In the genomic region with DNA sequence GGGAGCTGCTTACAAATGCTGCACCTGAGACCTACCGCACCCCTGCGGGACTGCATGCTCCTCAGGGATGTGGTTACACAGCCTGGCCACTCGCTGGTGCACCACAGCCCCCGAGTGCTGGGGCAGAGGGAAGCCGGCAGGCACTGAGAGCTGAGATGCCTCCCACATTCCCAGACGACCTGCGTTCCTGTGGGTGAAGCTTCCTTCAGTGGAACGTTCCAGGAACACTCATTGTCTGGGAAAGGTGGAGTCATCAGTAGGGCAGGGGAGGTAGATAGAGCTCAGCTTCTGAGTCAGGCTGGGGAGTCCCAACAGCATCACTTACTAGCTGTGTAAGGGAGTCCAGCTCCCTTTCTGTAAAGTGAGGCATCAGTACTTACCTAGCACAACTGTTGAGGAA, we compare ENCODE assay signal across 10 cellular contexts. TPM values are rescaled to one million over a fixed set of nuclear protein-coding genes. Genes with fewer than 3 reads are reported as not detected.
A peak's percentile ranks its signal among the peaks of the same experiment; 100 is the strongest.
DNase-seq lines count a peak whose midpoint lies in the region; ATAC-seq, FAIRE-seq and TF ChIP-seq lines count a peak whose summit lies in the region.
"Not testable (repeated sequence)": the region's sequence is repeated elsewhere in the genome, so short reads cannot be mapped to it uniquely, and the experiment has no call there.
"Had no signal": no experiment of that assay in that cellular context is flagged by ENCODE, and none has a peak within 500 bp of the region (broad histone marks: within the 10 kb centered on the region; RNA-seq: fewer than 3 reads in every experiment).

No MANE protein-coding gene starts in this region.

- H3K14ac ChIP-seq in trophoblast cell (ENCODE audit: low read length), result not testable (repeated sequence)

- ATAC-seq in GM23338 (peak; percentile 66), K562 (peak; percentile 50), left cardiac atrium (peak; percentile 42 to 84), lower lobe of right lung (peak; percentile 30 to 65)
- peak; percentile 21 to 57 for ATAC-seq in activated CD4-positive, CD25-positive, alpha-beta regulatory T cell treated with anti-CD3 and anti-CD28 coated beads, Interleukin-2, amount 50 U/mL, for 24 hours

- H3F3A ChIP-seq in GM23338 (replicated peaks; ENCODE audit: low read depth); PC-9 (ENCODE audit: insufficient read depth, low read depth): not testable (repeated sequence)

- H4K20me1 ChIP-seq in GM23338 (replicated peaks; ENCODE audit: insufficient read depth); PC-9 (ENCODE audit: insufficient read depth); K562 (replicated peaks; ENCODE audit: control insufficient read depth, insufficient read depth, low read length): not testable (repeated sequence)

- not testable (repeated sequence) for H3K36me3 Mint-ChIP-seq in GM23338 (ENCODE audit: low read depth)

- H4K8ac ChIP-seq in trophoblast cell (ENCODE audit: low read depth, low read length), result not testable (repeated sequence)

- TF ChIP-seq EP300 in K562 (IDR thresholded peaks at IDR 0.05; ENCODE audit: low read length), result not testable (repeated sequence)

- BruUV-seq in PC-9 (replicated peaks; lab: Mats Ljungman, UMichigan); K562 (replicated peaks; lab: Mats Ljungman, UMichigan): not testable (repeated sequence)

- not testable (repeated sequence) for FAIRE-seq in K562 (lab: Jason Lieb, UNC)

- H3K27ac Mint-ChIP-seq in GM23338, result not testable (repeated sequence)

- H3K27me3 ChIP-seq in GM23338 (ENCODE audit: insufficient read depth); PC-9 (ENCODE audit: insufficient read depth, low read depth); K562 (ENCODE audit: control insufficient read depth in 2 of 2, insufficient read depth in 2 of 2, low read length in 2 of 2); lower lobe of right lung (ENCODE audit: low read depth); trophoblast cell (ENCODE audit: insufficient read depth, low read length): not testable (repeated sequence)

- not testable (repeated sequence) for H3K9me3 Mint-ChIP-seq in GM23338

- not testable (repeated sequence) for H3K4me3 ChIP-seq in GM23338; PC-9; K562; lower lobe of right lung; trophoblast cell (ENCODE audit: low read depth, low read length)

- intact Hi-C loops in PC-9 (cut with micrococcal nuclease; ENCODE audit: unreplicated experiment); K562 (cut with micrococcal nuclease); left cardiac atrium (cut with DNase I); lower lobe of right lung (cut with DNase I): not testable (repeated sequence)

- not testable (repeated sequence) for H3K4me3 Mint-ChIP-seq in GM23338

- not testable (repeated sequence) for DNase-seq in GM23338 (ENCODE audit: low spot score); K562 (ENCODE audit: extremely low read depth in 1 of 4, low spot score in 3 of 4); left cardiac atrium; lower lobe of right lung; trophoblast cell
- DNase-seq in PC-9, result peak in 1 of 2 experiments; percentile 85

- H3K79me1 ChIP-seq in trophoblast cell (ENCODE audit: low read length), result not testable (repeated sequence)

- H3K27me3 Mint-ChIP-seq in GM23338 (ENCODE audit: insufficient read depth, low read depth, poor library complexity), result not testable (repeated sequence)

- H3K9me1 ChIP-seq in K562 (ENCODE audit: control insufficient read depth, insufficient read depth, low read length), result not testable (repeated sequence)

- H3K9me2 ChIP-seq in GM23338 (ENCODE audit: insufficient read depth); PC-9 (ENCODE audit: insufficient read depth): not testable (repeated sequence)

- H3K79me2 ChIP-seq in GM23338 (replicated peaks; ENCODE audit: insufficient read depth); PC-9 (ENCODE audit: low read depth); K562 (ENCODE audit: control insufficient read depth, insufficient read depth, low read length); trophoblast cell (ENCODE audit: control insufficient read depth, insufficient read depth, low read length, poor library complexity): not testable (repeated sequence)

- not testable (repeated sequence) for H2BK120ac ChIP-seq in trophoblast cell (ENCODE audit: insufficient read depth, low read length, poor library complexity)

- peak overlapping the region; percentile 11 for H4K91ac ChIP-seq in trophoblast cell (ENCODE audit: low read depth, low read length)

- H3K4me2 ChIP-seq in GM23338; K562 (ENCODE audit: insufficient read depth, low read length); trophoblast cell (ENCODE audit: low read length): not testable (repeated sequence)
- H3K4me2 ChIP-seq in PC-9, result peak overlapping the region; percentile 55

- not testable (repeated sequence) for TF ChIP-seq POLR2A in K562 (conservative IDR thresholded peaks at IDR 0.05)

- not testable (repeated sequence) for H3K9me3 ChIP-seq in PC-9 (ENCODE audit: insufficient read depth, low read depth); K562 (replicated peaks; ENCODE audit: control insufficient read depth, insufficient read depth, low read depth, low read length); lower lobe of right lung; trophoblast cell (ENCODE audit: insufficient read depth, low read depth, low read length)

- not testable (repeated sequence) for H3K9ac ChIP-seq in K562 (ENCODE audit: insufficient read depth in 1 of 2, low read depth in 2 of 2, low read length in 2 of 2); trophoblast cell (ENCODE audit: low read length)

- TF ChIP-seq CTCF in GM23338 (conservative IDR thresholded peaks at IDR 0.05; ENCODE audit: low read depth in 2 of 2); PC-9 (conservative IDR thresholded peaks at IDR 0.05); K562 (IDR thresholded peaks at IDR 0.05 in 2 of 3, conservative IDR thresholded peaks at IDR 0.05 in 1 of 3; ENCODE audit: insufficient read depth in 2 of 3, low read depth in 1 of 3, low read length in 3 of 3); lower lobe of right lung (IDR thresholded peaks at IDR 0.05): not testable (repeated sequence)

- in situ Hi-C loops in K562 (cut with MboI), result not testable (repeated sequence)

- 0% methylated on average over 6 of the region's 8 CpGs for WGBS in K562 (ENCODE audit: insufficient coverage, low coverage, missing lambda C conversion rate)
- no CpG with 5 or more reads among the region's 8 CpGs for WGBS in trophoblast cell (ENCODE audit: extremely low coverage, insufficient coverage, insufficient read length)

- not testable (repeated sequence) for H2AFZ ChIP-seq in GM23338; PC-9; K562 (ENCODE audit: low read depth, low read length); trophoblast cell (ENCODE audit: insufficient read depth, low read length, poor library complexity)

- not testable (repeated sequence) for H3K18ac ChIP-seq in trophoblast cell (ENCODE audit: low read length)

- not testable (repeated sequence) for H4K12ac ChIP-seq in trophoblast cell (ENCODE audit: low read depth, low read length)

- H2BK12ac ChIP-seq in trophoblast cell (ENCODE audit: low read length), result not testable (repeated sequence)

- not testable (repeated sequence) for TF ChIP-seq RAD21 in K562 (CRISPR knock-in tag; conservative IDR thresholded peaks at IDR 0.05 in 1 of 2, IDR thresholded peaks at IDR 0.05 in 1 of 2)

- POLR2A ChIA-PET in PC-9 (lab: Charles Lee; ENCODE audit: unreplicated experiment); K562 (lab: Yijun Ruan, JAX): not testable (repeated sequence)

- not testable (repeated sequence) for H3K23ac ChIP-seq in trophoblast cell (ENCODE audit: low read length)

- not testable (repeated sequence) for H3K27ac ChIP-seq in GM23338 (ENCODE audit: low read depth); K562 (ENCODE audit: extremely low read depth, low read depth, low read length); lower lobe of right lung; trophoblast cell (ENCODE audit: low read depth, low read length)
- H3K27ac ChIP-seq in PC-9, result peak overlapping the region; percentile 60

- not testable (repeated sequence) for H3K4me1 Mint-ChIP-seq in GM23338

- H3K4ac ChIP-seq in trophoblast cell (ENCODE audit: low read depth, low read length), result not testable (repeated sequence)

- not testable (repeated sequence) for H2AK5ac ChIP-seq in trophoblast cell (ENCODE audit: low read length)

- not testable (repeated sequence) for H3K4me1 ChIP-seq in GM23338 (ENCODE audit: insufficient read depth); K562 (replicated peaks in 1 of 2; ENCODE audit: control insufficient read depth in 2 of 2, insufficient read depth in 2 of 2, low read length in 2 of 2); lower lobe of right lung; trophoblast cell (ENCODE audit: control insufficient read depth in 1 of 2, insufficient read depth in 2 of 2, low read length in 2 of 2)
- H3K4me1 ChIP-seq in PC-9 (replicated peaks; ENCODE audit: insufficient read depth), result peaks cover 11% of the 10 kb centered on the region

- H3K36me3 ChIP-seq in GM23338 (ENCODE audit: insufficient read depth); PC-9 (ENCODE audit: low read depth); K562 (ENCODE audit: control insufficient read depth, insufficient read depth, low read length); lower lobe of right lung; trophoblast cell (ENCODE audit: control insufficient read depth in 1 of 2, insufficient read depth in 2 of 2, low read length in 2 of 2): not testable (repeated sequence)

- CTCF ChIA-PET in PC-9 (lab: Charles Lee); K562 (lab: Yijun Ruan, JAX; ENCODE audit: low intra/inter-chr PET ratio): not testable (repeated sequence)

- H2BK5ac ChIP-seq in trophoblast cell (ENCODE audit: low read depth, low read length, poor library complexity), result not testable (repeated sequence)

RNA-seq across cellular contexts. Expression of a gene that starts 2.5 kb away (rescaled TPM):
- not detected in 2 replicates for total RNA-seq in GM23338 (2014; rRNA removed; shearing (Covaris generic))
- polyA plus RNA-seq in GM23338 (2016; fragmentation: Nextera tagmentation; extraction: Ambion mirVana) (not detected in 2 replicates), K562 (2011; rRNA removed) (not detected in 2 replicates), K562 (2014; fragmentation: Illumina TruSeq; extraction: Trizol) (not detected in 2 replicates), K562 (2014; fragmentation: Nextera tagmentation; extraction: Ambion mirVana) (not detected), K562 (2014; rRNA removed) (not detected in 2 replicates)
- total RNA-seq in PC-9 (2021) (185 and 247 TPM in 2 replicates), K562 (2014; rRNA removed) (not detected in 2 replicates), K562 (2014; rRNA removed; fragmentation: Illumina TruSeq; extraction: Trizol) (not detected in 2 replicates), K562 (2015; rRNA removed; fragmentation: Illumina TruSeq; extraction: Trizol) (not detected in 2 replicates), K562 (2021) (not detected in 2 replicates), left cardiac atrium (1 to 10 TPM; 2.4 to 5.1 TPM), lower lobe of right lung (15.7 TPM)
- total RNA-seq in K562 (2011; cell fraction: chromatin; rRNA removed; ENCODE audit: low replicate concordance), result not detected in 2 replicates
- not detected in 2 replicates for total RNA-seq in K562 (2011; cell fraction: nucleolus; rRNA removed)
- total RNA-seq in K562 (2011; cell fraction: nucleoplasm; rRNA removed), result not detected in 2 replicates
- polyA plus RNA-seq in K562 (2011; cell fraction: cytosol; rRNA removed), result not detected in 2 replicates
- polyA plus RNA-seq in K562 (2011; cell fraction: nucleus; rRNA removed), result not detected in 2 replicates
- not detected in 2 replicates for polyA plus RNA-seq in K562 (2012)
- not detected in 2 replicates for polyA minus RNA-seq in K562 (2011; rRNA and poly(A)+ RNA removed)
- not detected in 2 replicates for polyA minus RNA-seq in K562 (2011; cell fraction: cytosol; rRNA and poly(A)+ RNA removed)
- polyA minus RNA-seq in K562 (2011; cell fraction: nucleus; rRNA and poly(A)+ RNA removed), result not detected in 2 replicates
- polyA plus RNA-seq in trophoblast cell (2013), result 37.7 and 40.6 TPM in 2 replicates
- total RNA-seq: CD4-positive, alpha-beta memory T cell; H9; HT-29 had no signal
- polyA plus RNA-seq: CD4-positive, alpha-beta memory T cell had no signal

Comparison
In these comparisons a context has a peak if more than half of its experiments do, and no peak if none do; other contexts are left out.
1. RNA of a gene that starts 2.5 kb away (total RNA-seq): 185 to 247 TPM in PC-9; 15.7 TPM in lower lobe of right lung (single experiment), 2.4 to 5.1 TPM in left cardiac atrium, not detected in GM23338 and not detected in K562; every median in the first group is over 10 times any median in the second.
2. Peak in every context shown above with its lines, with median percentiles within 50 percentile points of each other: ATAC-seq.